1 cellular context compared by ENCODE assay signal in the genomic region with DNA sequence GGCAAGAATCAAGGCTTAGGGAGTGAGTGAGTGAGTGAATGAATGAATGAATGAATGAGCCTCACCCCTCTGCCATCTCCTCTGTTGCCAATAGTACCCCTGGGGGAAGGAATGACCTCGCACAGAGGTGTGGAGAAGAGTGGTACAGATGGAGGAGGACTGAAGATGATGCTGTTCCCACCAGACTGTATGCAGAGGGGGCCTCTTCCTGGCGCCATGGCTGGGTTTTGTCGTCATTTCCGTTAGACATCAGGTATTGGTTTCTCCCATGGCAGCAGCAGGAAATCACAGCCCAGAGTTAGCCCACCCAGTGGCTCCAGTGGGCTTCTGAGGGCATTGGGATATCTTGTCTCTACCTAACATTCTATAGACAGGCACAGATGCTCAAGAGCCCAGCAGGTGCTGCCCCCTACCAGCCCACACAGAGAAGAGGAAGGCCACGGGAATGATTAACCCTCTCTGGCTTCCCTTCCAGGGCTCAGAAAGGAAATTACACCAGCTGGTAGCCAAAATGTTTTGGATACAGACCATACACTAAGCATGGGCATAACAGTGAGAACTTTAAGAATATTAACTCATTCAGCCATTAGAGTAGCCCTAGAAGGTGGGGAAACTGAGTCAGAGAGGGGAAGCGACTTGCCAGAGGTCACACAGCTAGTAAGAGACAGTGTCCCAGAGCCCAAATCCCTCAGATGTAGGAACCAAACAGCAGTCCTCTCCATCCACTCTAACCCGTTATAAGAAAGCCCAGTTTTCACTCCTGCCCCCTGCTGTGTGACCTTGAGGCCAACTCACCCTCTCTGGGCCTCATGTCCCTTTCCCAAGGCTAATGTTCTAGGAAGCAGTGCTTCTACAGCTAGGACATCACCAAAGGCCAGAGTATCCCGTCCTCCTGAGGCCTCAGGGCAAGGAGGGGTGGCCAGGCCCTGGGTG.
A peak's percentile ranks its signal among the peaks of the same experiment; 100 is the strongest.
TF ChIP-seq lines count a peak whose summit lies in the region.

No MANE protein-coding gene starts in this region.

TF ChIP-seq in HepG2, 621 proteins besides CTCF, POLR2A, EP300 and RAD21 (continued from another document):
- TF ChIP-seq, protein P1, sequence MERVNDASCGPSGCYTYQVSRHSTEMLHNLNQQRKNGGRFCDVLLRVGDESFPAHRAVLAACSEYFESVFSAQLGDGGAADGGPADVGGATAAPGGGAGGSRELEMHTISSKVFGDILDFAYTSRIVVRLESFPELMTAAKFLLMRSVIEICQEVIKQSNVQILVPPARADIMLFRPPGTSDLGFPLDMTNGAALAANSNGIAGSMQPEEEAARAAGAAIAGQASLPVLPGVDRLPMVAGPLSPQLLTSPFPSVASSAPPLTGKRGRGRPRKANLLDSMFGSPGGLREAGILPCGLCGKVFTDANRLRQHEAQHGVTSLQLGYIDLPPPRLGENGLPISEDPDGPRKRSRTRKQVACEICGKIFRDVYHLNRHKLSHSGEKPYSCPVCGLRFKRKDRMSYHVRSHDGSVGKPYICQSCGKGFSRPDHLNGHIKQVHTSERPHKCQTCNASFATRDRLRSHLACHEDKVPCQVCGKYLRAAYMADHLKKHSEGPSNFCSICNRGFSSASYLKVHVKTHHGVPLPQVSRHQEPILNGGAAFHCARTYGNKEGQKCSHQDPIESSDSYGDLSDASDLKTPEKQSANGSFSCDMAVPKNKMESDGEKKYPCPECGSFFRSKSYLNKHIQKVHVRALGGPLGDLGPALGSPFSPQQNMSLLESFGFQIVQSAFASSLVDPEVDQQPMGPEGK (CRISPR knock-in tag; IDR thresholded peaks at IDR 0.05) = no peak
- TF ChIP-seq ZNF768 (CRISPR knock-in tag; IDR thresholded peaks at IDR 0.05) (peak; percentile 94), ZNF75D (CRISPR knock-in tag; IDR thresholded peaks at IDR 0.05; ENCODE audit: borderline replicate concordance) (no peak), ZKSCAN8 (CRISPR knock-in tag; IDR thresholded peaks at IDR 0.05; ENCODE audit: borderline replicate concordance) (no peak), TEAD2 (CRISPR knock-in tag; IDR thresholded peaks at IDR 0.05) (no peak), STAG1 (CRISPR knock-in tag; IDR thresholded peaks at IDR 0.05) (peak; percentile 44)
